14 cellular contexts compared by ENCODE assay signal in genomic region chr2:26067186-26067974, GRCh38. TPM values are rescaled to one million over a fixed set of nuclear protein-coding genes. Genes with fewer than 3 reads are reported as not detected.
DNase-seq lines count a peak whose midpoint lies in the region; ATAC-seq and TF ChIP-seq lines count a peak whose summit lies in the region.
"Had no signal": no experiment of that assay in that cellular context is flagged by ENCODE, and none has a peak within 500 bp of the region (broad histone marks: within the 10 kb centered on the region; RNA-seq: fewer than 3 reads in every experiment).

No MANE protein-coding gene starts in this region.

- H3K4me1 ChIP-seq in ACC112 (ENCODE audit: control insufficient read depth, insufficient read depth, low read length, unreplicated experiment) (peaks cover 29% of the 10 kb centered on the region), GM23338 (ENCODE audit: insufficient read depth) (peaks cover 18% of the 10 kb centered on the region), right cardiac atrium (ENCODE audit: control insufficient read depth, insufficient read depth, low read length) (peaks cover 1% of the 10 kb centered on the region)

- ATAC-seq in GM23338 (no peak), HG02623 (IDR thresholded peaks at IDR 0.05; ENCODE audit: unreplicated experiment) (no peak), right cardiac atrium (no peak), Right ventricle myocardium inferior (no peak)
- ATAC-seq: body of pancreas had no signal

- no peak for DNase-seq in GM23338 (ENCODE audit: low spot score)
- DNase-seq in T-helper 2 cell treated with Interferon-gamma antibody and Interleukin-4, amounts not matched to agents 5 μg/mL and 100 μg/mL, for 36 hours (ENCODE audit: low spot score): no peak
- DNase-seq in immature natural killer cell: no peak
- DNase-seq in right cardiac atrium: no peak
- no peak for DNase-seq in Kasumi-1 (lab: John Stamatoyannopoulos, UW)
- DNase-seq in Right ventricle myocardium inferior (ENCODE audit: missing footprints): no peak
- DNase-seq: body of pancreas; NCI-H2029 treated with DMSO at 0.1 percent for 48 hours; ovary; stimulated activated CD4-positive, alpha-beta T cell treated with anti-CD3 and anti-CD28 coated beads, Interleukin-2, amount 100 ng/mL, for 24 hours; stimulated activated naive CD4-positive, alpha-beta T cell treated with Interleukin-2 at 50 U/mL for 16 hours had no signal

- H3K36me3 ChIP-seq in ACC112 (ENCODE audit: insufficient read depth, low read length): peaks cover 4% of the 10 kb centered on the region
- no peaks in the 10 kb centered on the region for H3K36me3 ChIP-seq in GM23338 (ENCODE audit: insufficient read depth)
- H3K36me3 ChIP-seq: ovary had no signal

- WGBS in right cardiac atrium: 95% methylated on average over 1 of the region's 1 CpG

- H3K4me2 ChIP-seq in GM23338: peak overlapping the region; percentile 37
- H3K4me2 ChIP-seq: hepatocyte had no signal

- H3K27me3 Mint-ChIP-seq in GM23338 (ENCODE audit: insufficient read depth, low read depth, poor library complexity) (peaks cover 3% of the 10 kb centered on the region), immature natural killer cell (ENCODE audit: low read depth in 3 of 3) (peaks cover 0 to 1% (median 0%) of the 10 kb centered on the region in 3 donors)
- no peaks in the 10 kb centered on the region for H3K27me3 Mint-ChIP-seq in T-helper 2 cell treated with Interferon-gamma antibody and Interleukin-4, amounts not matched to agents 5 μg/mL and 100 μg/mL, for 36 hours (ENCODE audit: low read depth)

- TF ChIP-seq CTCF in GM23338 (conservative IDR thresholded peaks at IDR 0.05; ENCODE audit: low read depth in 2 of 2): no peak

- 0 out of 2 replicates have a peak, but pooled peaks cover 5% of the 10 kb centered on the region for H3F3A ChIP-seq in GM23338 (replicated peaks; ENCODE audit: low read depth)

- H4K20me1 ChIP-seq in GM23338 (replicated peaks; ENCODE audit: insufficient read depth): peaks cover 6% of the 10 kb centered on the region

- H3K4me1 Mint-ChIP-seq in GM23338: peaks cover 35% of the 10 kb centered on the region
- H3K4me1 Mint-ChIP-seq in T-helper 2 cell treated with Interferon-gamma antibody and Interleukin-4, amounts not matched to agents 5 μg/mL and 100 μg/mL, for 36 hours (ENCODE audit: low read depth): peaks cover 46% of the 10 kb centered on the region
- peaks cover 52 to 75% of the 10 kb centered on the region in 2 donors for H3K4me1 Mint-ChIP-seq in immature natural killer cell

- peak overlapping the region; percentile 83 for H3K27ac ChIP-seq in ACC112 (ENCODE audit: low read depth, low read length)
- H3K27ac ChIP-seq in GM23338 (ENCODE audit: low read depth): peak overlapping the region; percentile 51; the same call in 1 of the 2 replicates
- H3K27ac ChIP-seq in right cardiac atrium (ENCODE audit: low read length): no peak overlapping the region
- H3K27ac ChIP-seq: hepatocyte, ovary had no signal

- no peaks in the 10 kb centered on the region for H3K9me2 ChIP-seq in GM23338 (ENCODE audit: insufficient read depth)

- H3K4me3 Mint-ChIP-seq in GM23338: no peak overlapping the region
- peak overlapping the region; percentile 78 for H3K4me3 Mint-ChIP-seq in T-helper 2 cell treated with Interferon-gamma antibody and Interleukin-4, amounts not matched to agents 5 μg/mL and 100 μg/mL, for 36 hours
- peak overlapping the region in 3 of 5 donors; percentile 50 to 71 (median 62) for H3K4me3 Mint-ChIP-seq in immature natural killer cell

- H3K27ac Mint-ChIP-seq in GM23338 (peak overlapping the region; percentile 90), immature natural killer cell (peak overlapping the region in 5 of 6 donors; percentile 42 to 79 (median 74))
- H3K27ac Mint-ChIP-seq in T-helper 2 cell treated with Interferon-gamma antibody and Interleukin-4, amounts not matched to agents 5 μg/mL and 100 μg/mL, for 36 hours: peak overlapping the region; percentile 94

- intact Hi-C loops in right cardiac atrium (cut with DNase I): no loop called here
- intact Hi-C loops in Right ventricle myocardium inferior (cut with DNase I): no loop called here

- H3K4me3 ChIP-seq in ACC112 (ENCODE audit: low read depth, low read length) (no peak overlapping the region), GM23338 (no peak overlapping the region), right cardiac atrium (ENCODE audit: low read length) (no peak overlapping the region)
- H3K4me3 ChIP-seq: body of pancreas, hepatocyte, ovary had no signal

- H3K27me3 ChIP-seq in ACC112 (ENCODE audit: insufficient read depth, low read length) (no peaks in the 10 kb centered on the region), GM23338 (ENCODE audit: insufficient read depth) (no peaks in the 10 kb centered on the region), right cardiac atrium (ENCODE audit: control insufficient read depth, insufficient read depth) (no peaks in the 10 kb centered on the region)
- H3K27me3 ChIP-seq: body of pancreas, hepatocyte, ovary had no signal

- H3K9me3 Mint-ChIP-seq in GM23338: no peaks in the 10 kb centered on the region
- H3K9me3 Mint-ChIP-seq in T-helper 2 cell treated with Interferon-gamma antibody and Interleukin-4, amounts not matched to agents 5 μg/mL and 100 μg/mL, for 36 hours: no peaks in the 10 kb centered on the region
- no peaks in the 10 kb centered on the region for H3K9me3 Mint-ChIP-seq in immature natural killer cell

- H3K9me3 ChIP-seq in right cardiac atrium (ENCODE audit: control insufficient read depth, low read length): no peaks in the 10 kb centered on the region
- H3K9me3 ChIP-seq: body of pancreas, ovary had no signal

- H3K79me2 ChIP-seq in ACC112 (ENCODE audit: control insufficient read depth, insufficient read depth, low read length, unreplicated experiment) (peaks cover 83% of the 10 kb centered on the region), GM23338 (replicated peaks; ENCODE audit: insufficient read depth) (peaks cover 100% of the 10 kb centered on the region)

- H3K36me3 Mint-ChIP-seq in GM23338 (ENCODE audit: low read depth): peaks cover 11% of the 10 kb centered on the region
- H3K36me3 Mint-ChIP-seq in T-helper 2 cell treated with Interferon-gamma antibody and Interleukin-4, amounts not matched to agents 5 μg/mL and 100 μg/mL, for 36 hours (ENCODE audit: low read depth): peaks cover 22% of the 10 kb centered on the region
- H3K36me3 Mint-ChIP-seq in immature natural killer cell: no peaks in the 10 kb centered on the region

- H2AFZ ChIP-seq in ACC112 (ENCODE audit: low read length, unreplicated experiment): no peak overlapping the region
- H2AFZ ChIP-seq in GM23338: no peak overlapping the region
- H2AFZ ChIP-seq: hepatocyte had no signal

RNA-seq across cellular contexts. Expression of gene RAB10, which starts 33.5 kb away (rescaled TPM):
- 102 and 116 TPM in 2 replicates for total RNA-seq in GM23338 (2014; rRNA removed; shearing (Covaris generic))
- polyA plus RNA-seq in GM23338 (2016; fragmentation: Nextera tagmentation; extraction: Ambion mirVana) (119 and 143 TPM in 2 replicates), immature natural killer cell (10 to 100 TPM; 69.9 to 85.2 (median 80.5) TPM), right cardiac atrium (53.0 TPM)
- total RNA-seq in right cardiac atrium (100 to 1,000 TPM in 1 of 4 donors, 10 to 100 TPM in 3; 90.1 to 103 (median 97.4) TPM), Right ventricle myocardium inferior (96.7 TPM)
